Comparison of ENCODE assay signal across 8 cellular contexts in the genomic region with DNA sequence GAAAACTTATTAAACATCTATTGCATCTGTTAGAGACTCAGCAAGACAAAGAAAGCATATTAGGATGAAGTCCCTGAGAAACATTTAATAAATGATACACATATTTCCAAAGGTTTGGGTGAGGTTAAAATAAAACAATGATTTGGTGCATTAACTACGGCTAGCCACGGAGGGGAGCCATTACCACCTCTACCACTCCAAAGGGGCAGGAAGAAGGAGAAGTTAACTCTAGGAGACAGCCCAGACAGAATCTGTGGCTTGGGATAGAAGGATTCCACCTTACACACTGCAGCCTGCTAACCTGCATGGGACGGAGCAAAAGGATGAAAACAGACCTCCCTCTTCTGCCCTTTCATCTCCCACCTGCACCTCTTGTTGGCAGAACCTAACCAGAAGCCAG.
A peak's percentile ranks its signal among the peaks of the same experiment; 100 is the strongest.
DNase-seq lines count a peak whose midpoint lies in the region; ATAC-seq and TF ChIP-seq lines count a peak whose summit lies in the region.
"Had no signal": no experiment of that assay in that cellular context is flagged by ENCODE, and none has a peak within 500 bp of the region (broad histone marks: within the 10 kb centered on the region; RNA-seq: fewer than 3 reads in every experiment).

No MANE protein-coding gene starts in this region.

- in situ Hi-C loops in mammary epithelial cell (cut with MboI; ENCODE audit: low sequenced_read_pairs in 2 of 2) = loop anchor here (5.0 to 25.0 kb wide), 4 partner anchors 149 to 399 kb away; no protein-coding TSS in a partner anchor

- TF ChIP-seq CTCF in GM10248 (IDR thresholded peaks at IDR 0.05; ENCODE audit: control extremely low read depth, extremely low read depth, low read depth, missing control alignments) = peak; percentile 58
- TF ChIP-seq CTCF in mammary epithelial cell (conservative IDR thresholded peaks at IDR 0.05 in 1 of 2, IDR thresholded peaks at IDR 0.05 in 1 of 2; ENCODE audit: extremely low read depth in 1 of 2, insufficient read depth in 1 of 2, low read depth in 1 of 2, low read length in 2 of 2) = peak; percentile 68 to 79
- peak; percentile 8 to 48 (median 42) for TF ChIP-seq CTCF in testis (IDR thresholded peaks at IDR 0.05)

- CTCF ChIA-PET in GM10248 (lab: Yijun Ruan, JAX) = interaction anchor here (0.7 to 5.2 kb wide), 6 partner anchors 11 to 219 kb away, joined by 3 to 44 read pairs (median 3); no protein-coding TSS in a partner anchor
- CTCF ChIA-PET in mammary epithelial cell (lab: Charles Lee; ENCODE audit: low non-redundant PET) = interaction anchor here (0.6 kb wide), 1 partner anchor 217 kb away, joined by 3 read pairs; no protein-coding TSS in a partner anchor

- H3K9me3 ChIP-seq in mammary epithelial cell (replicated peaks; ENCODE audit: insufficient read depth, low read length) = no peaks in the 10 kb centered on the region
- no peaks in the 10 kb centered on the region for H3K9me3 ChIP-seq in testis

- dilution Hi-C loops in mammary epithelial cell (cut with HindIII; ENCODE audit: low sequenced_read_pairs) = loop anchor here (25.0 kb wide), 1 partner anchor 224 kb away; a partner anchor contains a TSS

- BruUV-seq in mammary epithelial cell (replicated peaks; lab: Mats Ljungman, UMichigan) = no TSS peak

- no peaks in the 10 kb centered on the region for H4K20me1 ChIP-seq in mammary epithelial cell (ENCODE audit: insufficient read depth, low read length)

- H3K27me3 ChIP-seq in mammary epithelial cell (ENCODE audit: insufficient read depth, low read length) (no peaks in the 10 kb centered on the region), testis (no peaks in the 10 kb centered on the region)

- H3K27ac ChIP-seq in mammary epithelial cell (ENCODE audit: insufficient read depth, low read depth, low read length) (no peak overlapping the region), testis (no peak overlapping the region)
- H3K27ac ChIP-seq: skin epidermis had no signal

- H3K9ac ChIP-seq in mammary epithelial cell (ENCODE audit: insufficient read depth, low read length) = no peak overlapping the region

- H2AFZ ChIP-seq in mammary epithelial cell (ENCODE audit: low read depth, low read length) = no peak overlapping the region

- ATAC-seq in GM21825 (IDR thresholded peaks at IDR 0.05; ENCODE audit: unreplicated experiment) = peak; percentile 58
- ATAC-seq in left colon = peak; percentile 67
- ATAC-seq in GM18873 (IDR thresholded peaks at IDR 0.05; ENCODE audit: low FRiP score, unreplicated experiment) = no peak

- intact Hi-C loops in mammary epithelial cell (cut with micrococcal nuclease) = loop anchor here (1.0 kb wide), 3 partner anchors 158 to 412 kb away; no protein-coding TSS in a partner anchor
- intact Hi-C loops in left colon (cut with DNase I, micrococcal nuclease) = loop anchor here in 1 of 2 donors (5.0 to 10.0 kb wide), 2 partner anchors 156 to 219 kb away; no protein-coding TSS in a partner anchor
- intact Hi-C loops in testis (cut with DNase I; ENCODE audit: low total_unique reads) = loop anchor here (10.0 kb wide), 1 partner anchor 146 kb away; no protein-coding TSS in a partner anchor

- no peaks in the 10 kb centered on the region for H3K79me2 ChIP-seq in mammary epithelial cell (ENCODE audit: insufficient read depth, low read length)

- peak; percentile 64 for DNase-seq in GM10248 (ENCODE audit: extremely low spot score)
- peak; percentile 68 for DNase-seq in NOMO-1 treated with DMSO at 0.1 percent for 48 hours (lab: John Stamatoyannopoulos, UW; ENCODE audit: unreplicated experiment)
- DNase-seq in mammary epithelial cell = peak; percentile 25
- DNase-seq in left colon = no peak
- peak; percentile 31 for DNase-seq in testis

- 21% methylated on average over 3 of the region's 3 CpGs for WGBS in mammary epithelial cell (ENCODE audit: low coverage, missing lambda C conversion rate)
- WGBS in testis, 2 donors = 33 to 63% methylated on average over 3 of the region's 3 CpGs

- H3K4me1 ChIP-seq in mammary epithelial cell (ENCODE audit: insufficient read depth, low read length) (peaks cover 13% of the 10 kb centered on the region), testis (no peaks in the 10 kb centered on the region)

- H3K36me3 ChIP-seq in mammary epithelial cell (ENCODE audit: insufficient read depth, low read length) (no peaks in the 10 kb centered on the region), testis (ENCODE audit: low read depth, missing control alignments) (no peaks in the 10 kb centered on the region)

- POLR2A ChIA-PET in GM10248 (lab: Yijun Ruan, JAX) = no interaction called here

- TF ChIP-seq POLR2A in testis (IDR thresholded peaks at IDR 0.05) = no peak

- H3K4me2 ChIP-seq in mammary epithelial cell (ENCODE audit: insufficient read depth, low read depth, low read length) = no peak overlapping the region

- H3K4me3 ChIP-seq in mammary epithelial cell (replicated peaks in 1 of 3; ENCODE audit: insufficient read depth in 1 of 3, low read depth in 2 of 3, low read length in 3 of 3) = no peak overlapping the region
- no peak overlapping the region for H3K4me3 ChIP-seq in testis
- H3K4me3 ChIP-seq: skin epidermis had no signal

Comparison
In these comparisons a context has a peak if more than half of its experiments do, and no peak if none do; other contexts are left out.
1. DNase-seq: peak in GM10248 (single experiment), NOMO-1 treated with DMSO at 0.1 percent for 48 hours (single experiment), mammary epithelial cell (single experiment) and testis (single experiment); none in left colon (0 of 2).
2. Peak in every context shown above with its lines, with median percentiles within 50 percentile points of each other: CTCF ChIP-seq.